9 cellular contexts compared by ENCODE assay signal in the genomic region with DNA sequence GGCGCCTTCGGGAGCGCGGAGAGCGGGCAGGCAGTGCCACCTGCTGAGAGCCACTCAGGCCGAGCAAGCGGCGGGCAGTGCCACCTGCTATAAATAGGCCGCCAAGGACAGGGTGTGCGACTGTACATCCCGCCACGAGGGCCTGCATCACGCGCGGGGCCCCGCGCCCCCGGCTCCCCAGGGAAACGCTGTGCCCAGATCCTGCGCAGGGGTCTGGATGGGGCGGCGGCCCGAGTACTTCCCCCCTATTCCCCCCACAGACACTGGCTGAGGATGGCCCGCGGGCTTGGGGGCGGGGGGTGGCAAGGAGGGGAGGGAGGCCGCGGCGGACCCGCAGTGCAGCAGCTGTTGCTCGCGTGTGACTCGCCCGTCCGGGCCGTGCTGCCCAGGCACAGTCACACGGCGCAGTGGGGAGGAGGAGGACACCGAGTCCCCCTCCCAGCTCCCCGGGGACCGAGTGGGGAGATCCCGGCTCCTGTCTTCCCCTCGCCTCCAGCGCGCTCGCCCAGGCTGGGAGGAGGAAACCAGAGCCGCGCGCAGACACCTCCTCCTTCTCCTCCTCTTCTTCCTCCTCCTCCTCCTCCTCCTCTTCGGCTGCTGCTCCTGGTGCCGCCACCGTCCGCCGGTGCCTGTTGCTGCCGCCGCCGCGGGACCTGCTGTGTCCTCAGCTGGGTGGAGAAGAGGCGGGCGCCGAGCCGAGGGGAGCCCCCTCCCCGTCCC. TPM values are rescaled to one million over a fixed set of nuclear protein-coding genes. Genes with fewer than 3 reads are reported as not detected.
DNase-seq lines count a peak whose midpoint lies in the region; ATAC-seq, FAIRE-seq and TF ChIP-seq lines count a peak whose summit lies in the region.
"Had no signal": no experiment of that assay in that cellular context is flagged by ENCODE, and none has a peak within 500 bp of the region (broad histone marks: within the 10 kb centered on the region; RNA-seq: fewer than 3 reads in every experiment).

A gene with protein sequence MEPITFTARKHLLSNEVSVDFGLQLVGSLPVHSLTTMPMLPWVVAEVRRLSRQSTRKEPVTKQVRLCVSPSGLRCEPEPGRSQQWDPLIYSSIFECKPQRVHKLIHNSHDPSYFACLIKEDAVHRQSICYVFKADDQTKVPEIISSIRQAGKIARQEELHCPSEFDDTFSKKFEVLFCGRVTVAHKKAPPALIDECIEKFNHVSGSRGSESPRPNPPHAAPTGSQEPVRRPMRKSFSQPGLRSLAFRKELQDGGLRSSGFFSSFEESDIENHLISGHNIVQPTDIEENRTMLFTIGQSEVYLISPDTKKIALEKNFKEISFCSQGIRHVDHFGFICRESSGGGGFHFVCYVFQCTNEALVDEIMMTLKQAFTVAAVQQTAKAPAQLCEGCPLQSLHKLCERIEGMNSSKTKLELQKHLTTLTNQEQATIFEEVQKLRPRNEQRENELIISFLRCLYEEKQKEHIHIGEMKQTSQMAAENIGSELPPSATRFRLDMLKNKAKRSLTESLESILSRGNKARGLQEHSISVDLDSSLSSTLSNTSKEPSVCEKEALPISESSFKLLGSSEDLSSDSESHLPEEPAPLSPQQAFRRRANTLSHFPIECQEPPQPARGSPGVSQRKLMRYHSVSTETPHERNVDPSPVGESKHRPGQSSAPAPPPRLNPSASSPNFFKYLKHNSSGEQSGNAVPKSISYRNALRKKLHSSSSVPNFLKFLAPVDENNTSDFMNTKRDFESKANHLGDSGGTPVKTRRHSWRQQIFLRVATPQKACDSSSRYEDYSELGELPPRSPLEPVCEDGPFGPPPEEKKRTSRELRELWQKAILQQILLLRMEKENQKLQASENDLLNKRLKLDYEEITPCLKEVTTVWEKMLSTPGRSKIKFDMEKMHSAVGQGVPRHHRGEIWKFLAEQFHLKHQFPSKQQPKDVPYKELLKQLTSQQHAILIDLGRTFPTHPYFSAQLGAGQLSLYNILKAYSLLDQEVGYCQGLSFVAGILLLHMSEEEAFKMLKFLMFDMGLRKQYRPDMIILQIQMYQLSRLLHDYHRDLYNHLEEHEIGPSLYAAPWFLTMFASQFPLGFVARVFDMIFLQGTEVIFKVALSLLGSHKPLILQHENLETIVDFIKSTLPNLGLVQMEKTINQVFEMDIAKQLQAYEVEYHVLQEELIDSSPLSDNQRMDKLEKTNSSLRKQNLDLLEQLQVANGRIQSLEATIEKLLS (N-terminal part only) (plus strand): TSS at position 584 of the 720 bp plus-strand sequence. CDS start 11,012 bp downstream, outside the sequence.

- H3K4me1 ChIP-seq in endothelial cell of umbilical vein (ENCODE audit: control insufficient read depth, extremely low read depth, insufficient read depth, low read length), result peaks cover 7% of the 10 kb centered on the region

- H4K20me1 ChIP-seq in endothelial cell of umbilical vein (replicated peaks; ENCODE audit: control insufficient read depth, extremely low read depth, insufficient read depth, low read length), result no peaks in the 10 kb centered on the region

- ATAC-seq in HG02852 (IDR thresholded peaks at IDR 0.05; ENCODE audit: unreplicated experiment), result peak; percentile 26

- DNase-seq in NCI-H1436 (lab: John Stamatoyannopoulos, UW) (peak; percentile 53), NCI-H1436 treated with DMSO at 0.1 percent for 48 hours (lab: John Stamatoyannopoulos, UW) (no peak), NCI-H510A (lab: John Stamatoyannopoulos, UW) (peak; percentile 27), endothelial cell of umbilical vein (ENCODE audit: low read depth, low spot score) (no peak), myocyte (ENCODE audit: low read depth) (peak; percentile 82)
- DNase-seq in stimulated activated naive CD4-positive, alpha-beta T cell (lab: John Stamatoyannopoulos, UW), result peak; percentile 31 to 75 (median 37)

- no peak for TF ChIP-seq POLR2A in endothelial cell of umbilical vein (IDR thresholded peaks at IDR 0.05; ENCODE audit: low read depth, low read length)

- POLR2A ChIA-PET in activated CD8-positive, alpha-beta memory T cell treated with anti-CD3 and anti-CD28 coated beads for 36 hours (lab: Charles Lee), result interaction anchor here (0.6 to 1.8 kb wide), 3 partner anchors 21 to 165 kb away, joined by 3 to 8 read pairs (median 3); no protein-coding TSS in a partner anchor
- POLR2A ChIA-PET in endothelial cell of umbilical vein (lab: Charles Lee), result no interaction called here

- peak within 1 kb of the TSS; percentile 78 for H2AFZ ChIP-seq in endothelial cell of umbilical vein (ENCODE audit: low read depth, low read length)

- intact Hi-C loops in endothelial cell of umbilical vein (cut with micrococcal nuclease), result loop anchor here (1.0 to 5.0 kb wide), 4 partner anchors 64 to 145 kb away; a partner anchor contains a TSS

- peak in 1 of 2 donors; percentile 9 for TF ChIP-seq CTCF in endothelial cell of umbilical vein (IDR thresholded peaks at IDR 0.05; ENCODE audit: extremely low read depth in 1 of 2, insufficient read depth in 1 of 2, low read depth in 1 of 2, low read length in 2 of 2)

- no peaks in the 10 kb centered on the region for H3K9me1 ChIP-seq in endothelial cell of umbilical vein (replicated peaks; ENCODE audit: control insufficient read depth, extremely low read depth, insufficient read depth, low read length)

- peak within 1 kb of the TSS; percentile 82 for H3K4me2 ChIP-seq in endothelial cell of umbilical vein (ENCODE audit: insufficient read depth, low read length)

- H3K79me2 ChIP-seq in endothelial cell of umbilical vein (ENCODE audit: control insufficient read depth, insufficient read depth, low read length), result no peaks in the 10 kb centered on the region

- BruUV-seq in endothelial cell of umbilical vein (replicated peaks; lab: Mats Ljungman, UMichigan), result no TSS peak

- H3K9me3 ChIP-seq in endothelial cell of umbilical vein (replicated peaks; ENCODE audit: control insufficient read depth, insufficient read depth, low read length), result no peaks in the 10 kb centered on the region

- dilution Hi-C loops in endothelial cell of umbilical vein (cut with MboI; ENCODE audit: extremely low pct_ligation_motif_present, low sequenced_read_pairs), result no loop called here

- CTCF ChIA-PET in activated CD8-positive, alpha-beta memory T cell treated with anti-CD3 and anti-CD28 coated beads for 36 hours (lab: Charles Lee), result interaction anchor here (0.6 to 2.5 kb wide), 3 partner anchors 14 to 144 kb away, joined by 3 to 7 read pairs (median 5); no protein-coding TSS in a partner anchor
- CTCF ChIA-PET in endothelial cell of umbilical vein (lab: Charles Lee), result interaction anchor here (1.6 kb wide), 2 partner anchors 65 to 145 kb away, joined by 3 to 9 read pairs; no protein-coding TSS in a partner anchor

- H3K27ac ChIP-seq in endothelial cell of umbilical vein (ENCODE audit: insufficient read depth, low read depth, low read length), result no peak within 1 kb of the TSS

- H3K9ac ChIP-seq in endothelial cell of umbilical vein (replicated peaks; ENCODE audit: extremely low read depth, insufficient read depth, low read length), result no peak within 1 kb of the TSS

- H3K36me3 ChIP-seq in endothelial cell of umbilical vein (ENCODE audit: control insufficient read depth in 2 of 2, extremely low read depth in 1 of 2, insufficient read depth in 2 of 2, low read length in 2 of 2), result no peaks in the 10 kb centered on the region

- no peak for FAIRE-seq in endothelial cell of umbilical vein (lab: Jason Lieb, UNC)
- FAIRE-seq: G401.6 had no signal

- H3K4me3 ChIP-seq in endothelial cell of umbilical vein (replicated peaks in 1 of 3; ENCODE audit: insufficient read depth in 1 of 3, low read depth in 1 of 3, low read length in 3 of 3), result peak within 1 kb of the TSS; percentile 44 to 64 (median 48)

- peaks cover 28 to 30% of the 10 kb centered on the region in 2 experiments for H3K27me3 ChIP-seq in endothelial cell of umbilical vein (ENCODE audit: control insufficient read depth in 2 of 2, insufficient read depth in 2 of 2, low read length in 2 of 2)

TF ChIP-seq in endothelial cell of umbilical vein, 7 proteins besides CTCF, POLR2A, EP300 and RAD21:
- TF ChIP-seq, protein P1, sequence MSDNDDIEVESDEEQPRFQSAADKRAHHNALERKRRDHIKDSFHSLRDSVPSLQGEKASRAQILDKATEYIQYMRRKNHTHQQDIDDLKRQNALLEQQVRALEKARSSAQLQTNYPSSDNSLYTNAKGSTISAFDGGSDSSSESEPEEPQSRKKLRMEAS (IDR thresholded peaks at IDR 0.05; ENCODE audit: insufficient read depth, insufficient read length), result no peak
- peak; percentile 78 for TF ChIP-seq EZH2 (IDR thresholded peaks at IDR 0.05; ENCODE audit: borderline replicate concordance, low read depth, low read length, severe bottlenecking)

RNA-seq across cellular contexts. Expression of the gene that starts here (rescaled TPM):
- total RNA-seq in activated CD8-positive, alpha-beta memory T cell treated with anti-CD3 and anti-CD28 coated beads for 36 hours, result 10 to 100 TPM; 84.9 to 89.0 TPM
- total RNA-seq in endothelial cell of umbilical vein, result 112 and 116 TPM in 2 replicates
- polyA plus RNA-seq in endothelial cell of umbilical vein, result 62.9 and 63.5 TPM in 2 replicates
- polyA plus RNA-seq in endothelial cell of umbilical vein (2011; cell fraction: cytosol; rRNA removed), result 65.9 and 72.9 TPM in 2 replicates
- polyA plus RNA-seq in endothelial cell of umbilical vein (2011; cell fraction: nucleus; rRNA removed), result 44.8 and 49.8 TPM in 2 replicates
- 95.1 and 128 TPM in 2 replicates for polyA plus RNA-seq in endothelial cell of umbilical vein (2012)
- polyA minus RNA-seq in endothelial cell of umbilical vein, result 85.6 and 104 TPM in 2 replicates
- polyA minus RNA-seq in endothelial cell of umbilical vein (2011; cell fraction: cytosol; rRNA and poly(A)+ RNA removed), result 16.6 TPM
- polyA minus RNA-seq in endothelial cell of umbilical vein (2011; cell fraction: nucleus; rRNA and poly(A)+ RNA removed), result 45.2 and 46.1 TPM in 2 replicates
- 156 and 194 TPM in 2 replicates for total RNA-seq in myocyte
- polyA plus RNA-seq in myocyte (2012), result 109 TPM

Comparison
In these comparisons a context has a peak if more than half of its experiments do, and no peak if none do; other contexts are left out.
1. DNase-seq: peak in NCI-H1436 (single experiment), NCI-H510A (single experiment), myocyte (single experiment) and stimulated activated naive CD4-positive, alpha-beta T cell (6 of 6); none in NCI-H1436 treated with DMSO at 0.1 percent for 48 hours (single experiment) and endothelial cell of umbilical vein (single experiment).